17 cellular contexts compared by ENCODE assay signal in genomic region chr7:50709151-50709550, GRCh38.
A peak's percentile ranks its signal among the peaks of the same experiment; 100 is the strongest.
DNase-seq lines count a peak whose midpoint lies in the region; ATAC-seq and TF ChIP-seq lines count a peak whose summit lies in the region.
"Had no signal": no experiment of that assay in that cellular context is flagged by ENCODE, and none has a peak within 500 bp of the region (broad histone marks: within the 10 kb centered on the region; RNA-seq: fewer than 3 reads in every experiment).

No MANE protein-coding gene starts in this region.

- no peak overlapping the region for H3K9ac ChIP-seq in neuronal stem cell (ENCODE audit: low read depth, low read length, poor library complexity)
- H3K9ac ChIP-seq: GM23248, KMS-11 had no signal

- H3K4me1 Mint-ChIP-seq in endothelial cell (ENCODE audit: unreplicated experiment), result peaks cover 72% of the 10 kb centered on the region
- no peaks in the 10 kb centered on the region for H3K4me1 Mint-ChIP-seq in stimulated activated memory B cell treated with anti-CD40 and anti-IgM and Interleukin-4, amounts not matched to agents 10 μg/mL and 1 μg/mL and 100 μg/mL, for 72 hours
- peaks cover 4% of the 10 kb centered on the region for H3K4me1 Mint-ChIP-seq in activated CD4-positive, alpha-beta T cell treated with anti-CD3 and anti-CD28 coated beads for 36 hours
- H3K4me1 Mint-ChIP-seq: B cell had no signal

- intact Hi-C loops in activated CD4-positive, alpha-beta T cell treated with anti-CD3 and anti-CD28 coated beads for 36 hours (cut with DNase I, micrococcal nuclease), result loop anchor here in 1 of 2 experiments (10.0 kb wide), 1 partner anchor 356 kb away; no protein-coding TSS in a partner anchor

- peak overlapping the region; percentile 72 for H3K18ac ChIP-seq in neuronal stem cell (ENCODE audit: low read length)

- no peak for TF ChIP-seq CTCF in endothelial cell (IDR thresholded peaks at IDR 0.05; ENCODE audit: unreplicated experiment)

- H3K9me3 Mint-ChIP-seq in endothelial cell (ENCODE audit: unreplicated experiment), result no peaks in the 10 kb centered on the region
- H3K9me3 Mint-ChIP-seq in stimulated activated memory B cell treated with anti-CD40 and anti-IgM and Interleukin-4, amounts not matched to agents 10 μg/mL and 1 μg/mL and 100 μg/mL, for 72 hours, result peaks cover 10% of the 10 kb centered on the region
- H3K9me3 Mint-ChIP-seq in activated CD4-positive, alpha-beta T cell treated with anti-CD3 and anti-CD28 coated beads for 36 hours (ENCODE audit: low read depth), result no peaks in the 10 kb centered on the region
- H3K9me3 Mint-ChIP-seq: CD4-positive, alpha-beta T cell had no signal

- no CpG with 5 or more reads among the region's 7 CpGs for WGBS in neuronal stem cell (ENCODE audit: extremely low coverage in 2 of 2, insufficient read length in 2 of 2, insufficient replicate concordance in 1 of 2), 2 donors

- peak overlapping the region; percentile 81 for H3K23ac ChIP-seq in neuronal stem cell (ENCODE audit: low read depth, low read length, poor library complexity)

- no peak overlapping the region for H2BK12ac ChIP-seq in neuronal stem cell (ENCODE audit: low read length)

- H2AFZ ChIP-seq in neuronal stem cell (ENCODE audit: low read length), result no peak overlapping the region
- H2AFZ ChIP-seq: GM23248 had no signal

- no peak overlapping the region for H2AK5ac ChIP-seq in neuronal stem cell (ENCODE audit: low read depth, low read length)

- no peaks in the 10 kb centered on the region for H3K9me3 ChIP-seq in neuronal stem cell (replicated peaks in 1 of 2; ENCODE audit: control insufficient read depth in 2 of 2, insufficient read depth in 1 of 2, low read depth in 1 of 2, low read length in 2 of 2)

- H4K8ac ChIP-seq in neuronal stem cell (ENCODE audit: low read depth, low read length), result no peak overlapping the region

- H3K79me1 ChIP-seq in neuronal stem cell (ENCODE audit: low read depth, low read length), result peaks cover 2% of the 10 kb centered on the region

- H3K27ac Mint-ChIP-seq in endothelial cell (ENCODE audit: unreplicated experiment), result peak overlapping the region; percentile 68
- H3K27ac Mint-ChIP-seq in stimulated activated memory B cell treated with anti-CD40 and anti-IgM and Interleukin-4, amounts not matched to agents 10 μg/mL and 1 μg/mL and 100 μg/mL, for 72 hours, result no peak overlapping the region
- H3K27ac Mint-ChIP-seq in activated CD4-positive, alpha-beta T cell treated with anti-CD3 and anti-CD28 coated beads for 36 hours, result no peak overlapping the region
- H3K27ac Mint-ChIP-seq: B cell; CD4-positive, alpha-beta T cell had no signal

- H3K27me3 ChIP-seq in neuronal stem cell (ENCODE audit: control insufficient read depth in 3 of 3, insufficient read depth in 3 of 3, low read depth in 1 of 3, low read length in 3 of 3), result no peaks in the 10 kb centered on the region

- DNase-seq in DMS 273 (lab: John Stamatoyannopoulos, UW; ENCODE audit: unreplicated experiment) (peak; percentile 20), DMS 273 treated with DMSO at 0.1 percent for 48 hours (lab: John Stamatoyannopoulos, UW) (no peak), endothelial cell (ENCODE audit: low spot score) (no peak), neuronal stem cell (ENCODE audit: low spot score) (no peak), cerebellar cortex (ENCODE audit: low spot score) (no peak)
- no peak for DNase-seq in activated CD4-positive, alpha-beta T cell treated with anti-CD3 and anti-CD28 coated beads for 36 hours
- DNase-seq: Calu3; CD4-positive, alpha-beta T cell; DMS79; GM23248; NCI-H1436; NCI-H2171 had no signal

- peak overlapping the region; percentile 39 for H4K91ac ChIP-seq in neuronal stem cell (ENCODE audit: low read depth, low read length, poor library complexity)

- peaks cover 4 to 29% of the 10 kb centered on the region in 2 donors for H3K4me1 ChIP-seq in neuronal stem cell (ENCODE audit: control insufficient read depth in 2 of 2, insufficient read depth in 1 of 2, low read depth in 1 of 2, low read length in 2 of 2)

- H3K14ac ChIP-seq in neuronal stem cell (ENCODE audit: low read length), result no peak overlapping the region

- H3K36me3 ChIP-seq in neuronal stem cell (replicated peaks in 1 of 2; ENCODE audit: control insufficient read depth in 2 of 2, insufficient read depth in 2 of 2, low read length in 2 of 2), result peaks cover 0 to 25% of the 10 kb centered on the region in 2 donors

- POLR2A ChIA-PET in activated CD4-positive, alpha-beta T cell treated with anti-CD3 and anti-CD28 coated beads for 36 hours (lab: Charles Lee), result no interaction called here

- CTCF ChIA-PET in activated CD4-positive, alpha-beta T cell treated with anti-CD3 and anti-CD28 coated beads for 36 hours (lab: Charles Lee), result no interaction called here

- H2BK15ac ChIP-seq in neuronal stem cell (ENCODE audit: low read length), result no peak overlapping the region

- no peak overlapping the region for H2BK5ac ChIP-seq in neuronal stem cell (ENCODE audit: low read length)

- no peak overlapping the region for H3K27ac ChIP-seq in neuronal stem cell (replicated peaks; ENCODE audit: low read length)
- H3K27ac ChIP-seq: 22Rv1, GM23248, KMS-11 had no signal

- no peak overlapping the region for H3K4me2 ChIP-seq in neuronal stem cell (ENCODE audit: insufficient read depth, low read length, poor library complexity, severe bottlenecking)
- H3K4me2 ChIP-seq: KMS-11 had no signal

- H2BK120ac ChIP-seq in neuronal stem cell (ENCODE audit: low read depth, low read length), result no peak overlapping the region

- peak overlapping the region; percentile 42 for H3K4me3 Mint-ChIP-seq in endothelial cell (ENCODE audit: unreplicated experiment)
- H3K4me3 Mint-ChIP-seq in stimulated activated memory B cell treated with anti-CD40 and anti-IgM and Interleukin-4, amounts not matched to agents 10 μg/mL and 1 μg/mL and 100 μg/mL, for 72 hours, result no peak overlapping the region
- H3K4me3 Mint-ChIP-seq in activated CD4-positive, alpha-beta T cell treated with anti-CD3 and anti-CD28 coated beads for 36 hours, result no peak overlapping the region
- H3K4me3 Mint-ChIP-seq: B cell; CD4-positive, alpha-beta T cell had no signal

- no peak overlapping the region for H3K4ac ChIP-seq in neuronal stem cell (ENCODE audit: low read length)

- H3K36me3 Mint-ChIP-seq in endothelial cell (ENCODE audit: low read depth, unreplicated experiment), result peaks cover 14% of the 10 kb centered on the region
- no peaks in the 10 kb centered on the region for H3K36me3 Mint-ChIP-seq in stimulated activated memory B cell treated with anti-CD40 and anti-IgM and Interleukin-4, amounts not matched to agents 10 μg/mL and 1 μg/mL and 100 μg/mL, for 72 hours
- H3K36me3 Mint-ChIP-seq in activated CD4-positive, alpha-beta T cell treated with anti-CD3 and anti-CD28 coated beads for 36 hours (ENCODE audit: low read depth), result no peaks in the 10 kb centered on the region

- peaks cover 14% of the 10 kb centered on the region for H3K27me3 Mint-ChIP-seq in endothelial cell (ENCODE audit: unreplicated experiment)
- peaks cover 67% of the 10 kb centered on the region for H3K27me3 Mint-ChIP-seq in stimulated activated memory B cell treated with anti-CD40 and anti-IgM and Interleukin-4, amounts not matched to agents 10 μg/mL and 1 μg/mL and 100 μg/mL, for 72 hours
- H3K27me3 Mint-ChIP-seq in activated CD4-positive, alpha-beta T cell treated with anti-CD3 and anti-CD28 coated beads for 36 hours, result no peaks in the 10 kb centered on the region

- peak; percentile 42 for ATAC-seq in stimulated activated memory B cell treated with anti-CD40 and anti-IgM and Interleukin-4, amounts not matched to agents 10 μg/mL and 1 μg/mL and 100 μg/mL, for 72 hours
- ATAC-seq in GM21723 (IDR thresholded peaks at IDR 0.05; ENCODE audit: unreplicated experiment), result no peak
- no peak for ATAC-seq in activated CD4-positive, alpha-beta T cell treated with anti-CD3 and anti-CD28 coated beads for 36 hours

- H3K4me3 ChIP-seq in neuronal stem cell (ENCODE audit: low read length in 2 of 2), result no peak overlapping the region
- H3K4me3 ChIP-seq: GM23248 had no signal
